Comparison of ENCODE assay signal across 32 cellular contexts in genomic region chrX:122026665-122027064, GRCh38.
"Had no signal": no experiment of that assay in that cellular context is flagged by ENCODE, and none has a peak within 500 bp of the region (broad histone marks: within the 10 kb centered on the region; RNA-seq: fewer than 3 reads in every experiment).

No MANE protein-coding gene starts in this region.

- DNase-seq: activated CD4-positive, alpha-beta T cell treated with anti-CD3 and anti-CD28 coated beads for 48 hours; activated CD4-positive, alpha-beta T cell treated with anti-CD3 and anti-CD28 coated beads, Interleukin-2, amount 50 U/mL, for 48 hours; activated CD8-positive, alpha-beta memory T cell treated with anti-CD3 and anti-CD28 coated beads, Interleukin-2, amount 50 U/mL, for 48 hours; activated gamma-delta T cell treated with Interleukin-2 at 50 U/mL for 16 hours; activated naive CD4-positive, alpha-beta T cell treated with anti-CD3 and anti-CD28 coated beads, Interleukin-2, amount 50 U/mL, for 16 hours; activated T-cell treated with anti-CD3 and anti-CD28 coated beads, Interleukin-2, amount 50 U/mL, for 4 hours; amniotic stem cell; central memory CD4-positive, alpha-beta T cell; head of caudate nucleus; hypothalamus; immature natural killer cell; lower lobe of right lung; mesendoderm; natural killer cell; occipital lobe; psoas muscle; sigmoid colon; small intestine; stimulated activated CD4-positive, alpha-beta T cell treated with anti-CD3 and anti-CD28 coated beads, Interleukin-4, amount 100 ng/mL, for 24 hours; trophoblast cell; WERI-Rb-1 had no signal

- H3K27ac Mint-ChIP-seq: activated T-helper 17 cell treated with anti-CD3 and anti-CD28 coated beads, Interleukin-2, amount 50 U/mL, for 72 hours; immature natural killer cell; natural killer cell; neural progenitor cell; stimulated activated effector memory CD8-positive, alpha-beta T cell treated with anti-CD3 and anti-CD28 coated beads, Interleukin-12 subunit alpha, Interleukin-12 subunit beta, amount 100 ng/mL, for 72 hours; stimulated activated naive CD8-positive, alpha-beta T cell treated with anti-CD3 and anti-CD28 coated beads, Interleukin-15, Interleukin-2, amounts not matched to agents 100 ng/mL and 50 ng/mL, for 24 hours had no signal

- H3K9me3 ChIP-seq: lower lobe of right lung, psoas muscle, sigmoid colon, thoracic aorta had no signal

- FAIRE-seq: endothelial cell of umbilical vein, small intestine, urothelium cell line had no signal

- H3K4me3 Mint-ChIP-seq: activated T-cell treated with anti-CD3 and anti-CD28 coated beads, Interleukin-2, amount 50 U/mL, for 4 hours; activated T-helper 17 cell treated with anti-CD3 and anti-CD28 coated beads, Interleukin-2, amount 50 U/mL, for 72 hours; immature natural killer cell; natural killer cell; neural progenitor cell; stimulated activated effector memory CD8-positive, alpha-beta T cell treated with anti-CD3 and anti-CD28 coated beads, Interleukin-12 subunit alpha, Interleukin-12 subunit beta, amount 100 ng/mL, for 72 hours; stimulated activated naive CD8-positive, alpha-beta T cell treated with anti-CD3 and anti-CD28 coated beads, Interleukin-15, Interleukin-2, amounts not matched to agents 100 ng/mL and 50 ng/mL, for 24 hours had no signal

- H2AFZ ChIP-seq: neural progenitor cell, parathyroid adenoma had no signal

- H3K79me2 ChIP-seq: parathyroid adenoma had no signal

- H3K4me1 ChIP-seq: breast epithelium, lower lobe of right lung, neural progenitor cell, parathyroid adenoma, psoas muscle, sigmoid colon had no signal

- H3K4me2 ChIP-seq: neural progenitor cell had no signal

- H3K4me1 Mint-ChIP-seq: activated T-helper 17 cell treated with anti-CD3 and anti-CD28 coated beads, Interleukin-2, amount 50 U/mL, for 72 hours; immature natural killer cell; natural killer cell; neural progenitor cell; stimulated activated effector memory CD8-positive, alpha-beta T cell treated with anti-CD3 and anti-CD28 coated beads, Interleukin-12 subunit alpha, Interleukin-12 subunit beta, amount 100 ng/mL, for 72 hours had no signal

- H3K27ac ChIP-seq: breast epithelium, lower lobe of right lung, neural progenitor cell, parathyroid adenoma, psoas muscle, sigmoid colon, thoracic aorta, WERI-Rb-1 had no signal

- ATAC-seq: activated CD4-positive, CD25-positive, alpha-beta regulatory T cell treated with anti-CD3 and anti-CD28 coated beads, Interleukin-2, amount 50 U/mL, for 24 hours; activated T-cell treated with anti-CD3 and anti-CD28 coated beads, Interleukin-2, amount 50 U/mL, for 4 hours; activated T-helper 17 cell treated with anti-CD3 and anti-CD28 coated beads, Interleukin-2, amount 50 U/mL, for 72 hours; left lobe of liver; lower lobe of right lung; natural killer cell; psoas muscle; stimulated activated effector memory CD8-positive, alpha-beta T cell treated with anti-CD3 and anti-CD28 coated beads, Interleukin-12 subunit alpha, Interleukin-12 subunit beta, amount 100 ng/mL, for 72 hours had no signal

- H3K9ac ChIP-seq: neural progenitor cell, parathyroid adenoma had no signal

- H3K9me3 Mint-ChIP-seq: activated T-cell treated with anti-CD3 and anti-CD28 coated beads, Interleukin-2, amount 50 U/mL, for 4 hours; activated T-helper 17 cell treated with anti-CD3 and anti-CD28 coated beads, Interleukin-2, amount 50 U/mL, for 72 hours; neural progenitor cell; stimulated activated naive CD8-positive, alpha-beta T cell treated with anti-CD3 and anti-CD28 coated beads, Interleukin-15, Interleukin-2, amounts not matched to agents 100 ng/mL and 50 ng/mL, for 24 hours had no signal

- H3K27me3 ChIP-seq: breast epithelium, neural progenitor cell, sigmoid colon had no signal

- H3K4me3 ChIP-seq: breast epithelium, lower lobe of right lung, neural progenitor cell, psoas muscle, sigmoid colon, thoracic aorta had no signal

- H3K36me3 Mint-ChIP-seq: immature natural killer cell; natural killer cell; neural progenitor cell; stimulated activated effector memory CD8-positive, alpha-beta T cell treated with anti-CD3 and anti-CD28 coated beads, Interleukin-12 subunit alpha, Interleukin-12 subunit beta, amount 100 ng/mL, for 72 hours had no signal

- H3K36me3 ChIP-seq: breast epithelium, lower lobe of right lung, neural progenitor cell, sigmoid colon, thoracic aorta, WERI-Rb-1 had no signal

- H3K27me3 Mint-ChIP-seq: activated T-helper 17 cell treated with anti-CD3 and anti-CD28 coated beads, Interleukin-2, amount 50 U/mL, for 72 hours; stimulated activated naive CD8-positive, alpha-beta T cell treated with anti-CD3 and anti-CD28 coated beads, Interleukin-15, Interleukin-2, amounts not matched to agents 100 ng/mL and 50 ng/mL, for 24 hours had no signal
